Comparison of ENCODE assay signal across 20 cellular contexts in genomic region chr11:67179892-67180490, GRCh38.
A peak's percentile ranks its signal among the peaks of the same experiment; 100 is the strongest.
DNase-seq lines count a peak whose midpoint lies in the region; TF ChIP-seq lines count a peak whose summit lies in the region.
"Had no signal": no experiment of that assay in that cellular context is flagged by ENCODE, and none has a peak within 500 bp of the region (broad histone marks: within the 10 kb centered on the region; RNA-seq: fewer than 3 reads in every experiment).

No MANE protein-coding gene starts in this region.

- peaks cover 23% of the 10 kb centered on the region for H3K36me3 ChIP-seq in smooth muscle cell (ENCODE audit: low read depth)

- TF ChIP-seq CTCF in astrocyte of the spinal cord (IDR thresholded peaks at IDR 0.05; ENCODE audit: low read depth, low read length) (no peak), smooth muscle cell (IDR thresholded peaks at IDR 0.05; ENCODE audit: borderline replicate concordance, insufficient read depth, poor library complexity, severe bottlenecking) (no peak), GM13977 (IDR thresholded peaks at IDR 0.05; ENCODE audit: extremely low read depth, insufficient read depth, missing control alignments) (no peak)

- H3K79me2 ChIP-seq in smooth muscle cell (ENCODE audit: low read depth) = peaks cover 41% of the 10 kb centered on the region

- H3K9me3 Mint-ChIP-seq in activated T-cell treated with anti-CD3 and anti-CD28 coated beads, Interleukin-2, amount 50 U/mL, for 24 hours = no peaks in the 10 kb centered on the region
- H3K9me3 Mint-ChIP-seq: IgD-negative memory B cell had no signal

- no peak overlapping the region for H3K4me3 Mint-ChIP-seq in activated T-cell treated with anti-CD3 and anti-CD28 coated beads, Interleukin-2, amount 50 U/mL, for 24 hours
- H3K4me3 Mint-ChIP-seq: IgD-negative memory B cell had no signal

- no peak for DNase-seq in activated T-cell treated with anti-CD3 and anti-CD28 coated beads, Interleukin-2, amount 50 U/mL, for 24 hours
- no peak for DNase-seq in activated T-cell treated with anti-CD3 and anti-CD28 coated beads, Interleukin-2, amount 50 U/mL, for 1 hour
- peak; percentile 47 for DNase-seq in RPMI7951 (ENCODE audit: low read depth)
- peak; percentile 42 for DNase-seq in astrocyte of the spinal cord (ENCODE audit: low read depth, low spot score)
- no peak for DNase-seq in smooth muscle cell (lab: John Stamatoyannopoulos, UW; ENCODE audit: unreplicated experiment)
- no peak for DNase-seq in SK-N-DZ (ENCODE audit: low spot score)
- DNase-seq in GM13977 (ENCODE audit: low spot score) = no peak
- DNase-seq in DMS53 treated with DMSO at 0.1 percent for 48 hours (lab: John Stamatoyannopoulos, UW; ENCODE audit: unreplicated experiment) = no peak
- DNase-seq: 8988T, C1 segment of cervical spinal cord, COR-L47, DMS153, H7, NCI-H1436, NCI-H2029 treated with DMSO at 0.1 percent for 48 hours, NCI-H510A, NCI-H82, SIG-M5 had no signal

- H3K9ac ChIP-seq in smooth muscle cell (ENCODE audit: low read depth) = peak overlapping the region; percentile 25

- no peak overlapping the region for H2AFZ ChIP-seq in smooth muscle cell (ENCODE audit: low read depth)

- peaks cover 68% of the 10 kb centered on the region for H3K36me3 Mint-ChIP-seq in activated T-cell treated with anti-CD3 and anti-CD28 coated beads, Interleukin-2, amount 50 U/mL, for 24 hours (ENCODE audit: low read depth)

- in situ Hi-C loops in astrocyte of the spinal cord (cut with HindIII; ENCODE audit: low sequenced_read_pairs) = no loop called here
- in situ Hi-C loops in GM13977 (cut with MboI; ENCODE audit: low pct_unique_long_range_greater_than_20kb, low sequenced_read_pairs, unreplicated experiment) = no loop called here

- no peaks in the 10 kb centered on the region for H3F3A ChIP-seq in smooth muscle cell (ENCODE audit: low read depth)

- H3K4me1 Mint-ChIP-seq in activated T-cell treated with anti-CD3 and anti-CD28 coated beads, Interleukin-2, amount 50 U/mL, for 24 hours (ENCODE audit: low read depth) = peaks cover 28% of the 10 kb centered on the region

- H3K4me3 ChIP-seq in astrocyte of the spinal cord (ENCODE audit: low read depth, low read length) (no peak overlapping the region), smooth muscle cell (no peak overlapping the region)
- H3K4me3 ChIP-seq: GM12878 had no signal

- no peaks in the 10 kb centered on the region for H3K27me3 Mint-ChIP-seq in activated T-cell treated with anti-CD3 and anti-CD28 coated beads, Interleukin-2, amount 50 U/mL, for 24 hours
- H3K27me3 Mint-ChIP-seq: IgD-negative memory B cell had no signal

- no peaks in the 10 kb centered on the region for H3K4me1 ChIP-seq in smooth muscle cell (ENCODE audit: low read depth)

- no peaks in the 10 kb centered on the region for H3K27me3 ChIP-seq in smooth muscle cell (ENCODE audit: low read depth)

- peak overlapping the region; percentile 79 for H3K27ac ChIP-seq in smooth muscle cell (ENCODE audit: low read depth)

- peak overlapping the region; percentile 61 for H3K4me2 ChIP-seq in smooth muscle cell

- H3K9me3 ChIP-seq in smooth muscle cell (replicated peaks; ENCODE audit: low read depth) = no peaks in the 10 kb centered on the region

- H3K27ac Mint-ChIP-seq in activated T-cell treated with anti-CD3 and anti-CD28 coated beads, Interleukin-2, amount 50 U/mL, for 24 hours = peak overlapping the region; percentile 44
- H3K27ac Mint-ChIP-seq: IgD-negative memory B cell had no signal

- H4K20me1 ChIP-seq in smooth muscle cell (ENCODE audit: low read depth) = peaks cover 91% of the 10 kb centered on the region

- WGBS in smooth muscle cell (ENCODE audit: low lambda C conversion rate) = 75% methylated on average over 5 of the region's 5 CpGs

Comparison
In these comparisons a context has a peak if more than half of its experiments do, and no peak if none do; other contexts are left out.
1. DNase-seq: peak in RPMI7951 (single experiment) and astrocyte of the spinal cord (single experiment); none in activated T-cell treated with anti-CD3 and anti-CD28 coated beads, Interleukin-2, amount 50 U/mL, for 24 hours (single experiment), activated T-cell treated with anti-CD3 and anti-CD28 coated beads, Interleukin-2, amount 50 U/mL, for 1 hour (single experiment), smooth muscle cell (single experiment), SK-N-DZ (single experiment), GM13977 (single experiment) and DMS53 treated with DMSO at 0.1 percent for 48 hours (single experiment).